15 cellular contexts compared by ENCODE assay signal in the genomic region with DNA sequence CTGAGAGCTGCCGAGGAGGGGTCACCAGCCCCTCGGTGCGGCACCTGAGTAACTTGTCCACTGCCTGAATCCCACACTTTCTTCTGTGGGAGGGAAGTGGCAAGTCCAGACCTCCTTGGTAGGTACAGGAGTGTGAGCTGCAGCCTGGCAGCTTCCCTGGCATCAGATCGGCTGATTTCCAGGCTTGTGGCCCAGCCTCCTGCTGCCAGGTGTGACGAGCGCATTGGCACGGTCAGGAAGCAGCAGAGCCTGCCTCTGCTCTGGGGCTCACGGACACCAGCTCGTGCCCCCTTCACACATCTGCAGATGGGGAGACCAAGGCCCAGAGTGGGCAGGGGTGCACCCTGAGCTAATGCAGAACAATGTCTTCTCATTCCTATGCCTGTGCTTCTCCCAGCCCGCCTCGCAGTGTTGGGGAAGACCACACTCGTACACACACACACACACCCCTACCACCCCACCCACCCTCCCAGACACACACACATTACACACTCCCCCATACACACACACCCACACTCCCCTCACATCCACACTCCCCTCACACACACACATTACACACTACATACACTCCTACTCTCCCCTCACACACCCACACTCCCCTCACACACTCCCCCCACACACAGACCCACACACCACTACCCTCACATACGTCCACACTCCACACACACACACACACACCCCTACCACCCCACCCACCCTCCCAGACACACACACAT. TPM values are rescaled to one million over a fixed set of nuclear protein-coding genes. Genes with fewer than 3 reads are reported as not detected.
DNase-seq lines count a peak whose midpoint lies in the region; ATAC-seq and TF ChIP-seq lines count a peak whose summit lies in the region.
"Had no signal": no experiment of that assay in that cellular context is flagged by ENCODE, and none has a peak within 500 bp of the region (broad histone marks: within the 10 kb centered on the region; RNA-seq: fewer than 3 reads in every experiment).

No MANE protein-coding gene starts in this region.

- peaks cover 56% of the 10 kb centered on the region for H3K4me1 Mint-ChIP-seq in CD8-positive, alpha-beta T cell (ENCODE audit: low read depth)

- H3K9me3 Mint-ChIP-seq in CD8-positive, alpha-beta T cell = no peaks in the 10 kb centered on the region
- H3K9me3 Mint-ChIP-seq: HFFc6 had no signal

- POLR2A ChIA-PET in CD8-positive, alpha-beta T cell (lab: Charles Lee) = interaction anchor here (0.6 to 1.7 kb wide), 5 partner anchors 7 to 1005 kb away, joined by 3 to 8 read pairs (median 4); partner anchors contain the start of gene MAN1C1
- POLR2A ChIA-PET in HEK293 (lab: Yijun Ruan, JAX) = no interaction called here

- H3K36me3 Mint-ChIP-seq in CD8-positive, alpha-beta T cell = peaks cover 56% of the 10 kb centered on the region

- peak overlapping the region; percentile 93 for H3K23ac ChIP-seq in neuronal stem cell (ENCODE audit: low read depth, low read length, poor library complexity)

- WGBS in neuronal stem cell (ENCODE audit: extremely low coverage in 2 of 2, insufficient read length in 2 of 2, insufficient replicate concordance in 1 of 2), 2 donors = 100% methylated on average over 1 of the region's 13 CpGs

- no peak overlapping the region for H3K4me3 ChIP-seq in CD8-positive, alpha-beta T cell (ENCODE audit: low read depth, low read length)
- H3K4me3 ChIP-seq in HEK293 (ENCODE audit: low read depth, low read length) (no peak overlapping the region), neuronal stem cell (ENCODE audit: low read length in 2 of 2) (no peak overlapping the region)

- H4K91ac ChIP-seq in neuronal stem cell (ENCODE audit: low read depth, low read length, poor library complexity) = no peak overlapping the region

- no peak overlapping the region for H2BK120ac ChIP-seq in neuronal stem cell (ENCODE audit: low read depth, low read length)

- no peak for DNase-seq in CD8-positive, alpha-beta T cell
- DNase-seq in neuronal stem cell (ENCODE audit: low spot score) (no peak), H4 (ENCODE audit: low spot score) (no peak), globus pallidus (ENCODE audit: low spot score) (no peak)
- DNase-seq: activated CD8-positive, alpha-beta memory T cell treated with anti-CD3 and anti-CD28 coated beads, Interleukin-2, amount 50 U/mL, for 4 hours; activated naive CD4-positive, alpha-beta T cell; HFFc6; Kasumi-1; NCI-H2107; stimulated activated CD8-positive, alpha-beta memory T cell treated with anti-CD3 and anti-CD28 coated beads, Interleukin-4, amount 100 ng/mL, for 48 hours; trophoblast cell had no signal

- H3K4me2 ChIP-seq in neuronal stem cell (ENCODE audit: insufficient read depth, low read length, poor library complexity, severe bottlenecking) = no peak overlapping the region

- peak overlapping the region; percentile 84 for H2BK12ac ChIP-seq in neuronal stem cell (ENCODE audit: low read length)

- no peak for TF ChIP-seq CTCF in CD8-positive, alpha-beta T cell (IDR thresholded peaks at IDR 0.05)
- no peak for TF ChIP-seq CTCF in HEK293 (tag by site-specific recombination; IDR thresholded peaks at IDR 0.05)

- peaks cover 9% of the 10 kb centered on the region for H3K36me3 ChIP-seq in CD8-positive, alpha-beta T cell (ENCODE audit: insufficient read depth, low read length)
- H3K36me3 ChIP-seq in HEK293 (ENCODE audit: control insufficient read depth in 2 of 2, insufficient read depth in 1 of 2, low read length in 2 of 2) (no peaks in the 10 kb centered on the region), neuronal stem cell (replicated peaks in 1 of 2; ENCODE audit: control insufficient read depth in 2 of 2, insufficient read depth in 2 of 2, low read length in 2 of 2) (peaks cover 2% of the 10 kb centered on the region in 2 donors)

- H3K4ac ChIP-seq in neuronal stem cell (ENCODE audit: low read length) = peak overlapping the region; percentile 95

- peak overlapping the region; percentile 89 for H2BK15ac ChIP-seq in neuronal stem cell (ENCODE audit: low read length)

- peak overlapping the region; percentile 60 for H3K9ac ChIP-seq in neuronal stem cell (ENCODE audit: low read depth, low read length, poor library complexity)

- H2BK5ac ChIP-seq in neuronal stem cell (ENCODE audit: low read length) = no peak overlapping the region

- no peaks in the 10 kb centered on the region for H3K27me3 ChIP-seq in CD8-positive, alpha-beta T cell (ENCODE audit: insufficient read depth, low read length)
- H3K27me3 ChIP-seq in neuronal stem cell (ENCODE audit: control insufficient read depth in 3 of 3, insufficient read depth in 3 of 3, low read depth in 1 of 3, low read length in 3 of 3) = peaks cover 0 to 1% (median 0%) of the 10 kb centered on the region in 3 experiments

- no peak for ATAC-seq in CD8-positive, alpha-beta T cell
- ATAC-seq in HG03432 (IDR thresholded peaks at IDR 0.05; ENCODE audit: unreplicated experiment) = no peak
- no peak for ATAC-seq in HG02642 (IDR thresholded peaks at IDR 0.05; ENCODE audit: poor library complexity, unreplicated experiment)

- H2AK5ac ChIP-seq in neuronal stem cell (ENCODE audit: low read depth, low read length) = peak overlapping the region; percentile 96

- intact Hi-C loops in CD8-positive, alpha-beta T cell (cut with DNase I, micrococcal nuclease) = loop anchor here in 1 of 2 experiments (1.0 kb wide), 1 partner anchor 8 kb away; no protein-coding TSS in a partner anchor

- no peak overlapping the region for H4K8ac ChIP-seq in neuronal stem cell (ENCODE audit: low read depth, low read length)

- H3K9me3 ChIP-seq in CD8-positive, alpha-beta T cell (ENCODE audit: low read length) = no peaks in the 10 kb centered on the region
- H3K9me3 ChIP-seq in HEK293 (ENCODE audit: control insufficient read depth, insufficient read depth, low read depth, low read length) (no peaks in the 10 kb centered on the region), neuronal stem cell (replicated peaks in 1 of 2; ENCODE audit: control insufficient read depth in 2 of 2, insufficient read depth in 1 of 2, low read depth in 1 of 2, low read length in 2 of 2) (peaks cover 0 to 4% of the 10 kb centered on the region in 2 donors)

- H3K27ac Mint-ChIP-seq in CD8-positive, alpha-beta T cell = peak overlapping the region; percentile 92
- H3K27ac Mint-ChIP-seq: HFFc6 had no signal

- H2AFZ ChIP-seq in neuronal stem cell (ENCODE audit: low read length) = no peak overlapping the region

- H3K79me1 ChIP-seq in neuronal stem cell (ENCODE audit: low read depth, low read length) = no peaks in the 10 kb centered on the region

- H3K4me1 ChIP-seq in CD8-positive, alpha-beta T cell (ENCODE audit: insufficient read depth, low read length) = peaks cover 58% of the 10 kb centered on the region
- peaks cover 26% of the 10 kb centered on the region for H3K4me1 ChIP-seq in HEK293 (ENCODE audit: control insufficient read depth, insufficient read depth, low read length)
- peaks cover 23 to 38% of the 10 kb centered on the region in 2 donors for H3K4me1 ChIP-seq in neuronal stem cell (ENCODE audit: control insufficient read depth in 2 of 2, insufficient read depth in 1 of 2, low read depth in 1 of 2, low read length in 2 of 2)

- peak overlapping the region; percentile 49 for H3K27ac ChIP-seq in CD8-positive, alpha-beta T cell (ENCODE audit: low read depth, low read length)
- peak overlapping the region; percentile 53; the same call in 1 of the 2 replicates for H3K27ac ChIP-seq in HEK293 (ENCODE audit: extremely low read depth, low read depth, low read length)
- H3K27ac ChIP-seq in angular gyrus (ENCODE audit: low read depth, low read length) = peak overlapping the region; percentile 26
- H3K27ac ChIP-seq in neuronal stem cell (replicated peaks; ENCODE audit: low read length) = no peak overlapping the region

- no peaks in the 10 kb centered on the region for H3K27me3 Mint-ChIP-seq in CD8-positive, alpha-beta T cell (ENCODE audit: low read depth)

- no peak overlapping the region for H3K4me3 Mint-ChIP-seq in CD8-positive, alpha-beta T cell
- H3K4me3 Mint-ChIP-seq: HFFc6 had no signal

- CTCF ChIA-PET in CD8-positive, alpha-beta T cell (lab: Charles Lee) = interaction anchor here (1.6 kb wide), 1 partner anchor 9 kb away, joined by 5 read pairs; no protein-coding TSS in a partner anchor
- CTCF ChIA-PET in HEK293 (lab: Yijun Ruan, JAX) = interaction anchor here (1.1 kb wide), 1 partner anchor 11 kb away, joined by 3 read pairs; no protein-coding TSS in a partner anchor

- peak overlapping the region; percentile 76 for H3K18ac ChIP-seq in neuronal stem cell (ENCODE audit: low read length)

- no peak overlapping the region for H3K14ac ChIP-seq in neuronal stem cell (ENCODE audit: low read length)

TF ChIP-seq in HEK293, 187 proteins besides CTCF, POLR2A, EP300 and RAD21:
- TF ChIP-seq ZFHX2 (tag by site-specific recombination; conservative IDR thresholded peaks at IDR 0.05) (peak; percentile 93), ZNF23 (tag by site-specific recombination; IDR thresholded peaks at IDR 0.05; ENCODE audit: borderline replicate concordance) (no peak), ZNF114 (tag by site-specific recombination; IDR thresholded peaks at IDR 0.05) (no peak), EGR2 (tag by site-specific recombination; IDR thresholded peaks at IDR 0.05; ENCODE audit: low read depth) (peak; percentile 86; the same call in 1 of the 2 replicates)
- TF ChIP-seq, protein P1, sequence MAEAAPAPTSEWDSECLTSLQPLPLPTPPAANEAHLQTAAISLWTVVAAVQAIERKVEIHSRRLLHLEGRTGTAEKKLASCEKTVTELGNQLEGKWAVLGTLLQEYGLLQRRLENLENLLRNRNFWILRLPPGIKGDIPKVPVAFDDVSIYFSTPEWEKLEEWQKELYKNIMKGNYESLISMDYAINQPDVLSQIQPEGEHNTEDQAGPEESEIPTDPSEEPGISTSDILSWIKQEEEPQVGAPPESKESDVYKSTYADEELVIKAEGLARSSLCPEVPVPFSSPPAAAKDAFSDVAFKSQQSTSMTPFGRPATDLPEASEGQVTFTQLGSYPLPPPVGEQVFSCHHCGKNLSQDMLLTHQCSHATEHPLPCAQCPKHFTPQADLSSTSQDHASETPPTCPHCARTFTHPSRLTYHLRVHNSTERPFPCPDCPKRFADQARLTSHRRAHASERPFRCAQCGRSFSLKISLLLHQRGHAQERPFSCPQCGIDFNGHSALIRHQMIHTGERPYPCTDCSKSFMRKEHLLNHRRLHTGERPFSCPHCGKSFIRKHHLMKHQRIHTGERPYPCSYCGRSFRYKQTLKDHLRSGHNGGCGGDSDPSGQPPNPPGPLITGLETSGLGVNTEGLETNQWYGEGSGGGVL (tag by site-specific recombination; IDR thresholded peaks at IDR 0.05) = peak; percentile 45; the same call in 1 of the 2 replicates
TF ChIP-seq in HEK293: peak in this region for 3.

RNA-seq across cellular contexts. Expression of gene SELENON, which starts 33.1 kb away (rescaled TPM):
- total RNA-seq in CD8-positive, alpha-beta T cell = 10 to 100 TPM; 18.9 to 20.2 TPM
- 92.8 TPM for polyA plus RNA-seq in neuronal stem cell (2013, experiment 1 of 2)
- 91.3 TPM for polyA plus RNA-seq in neuronal stem cell (2013, experiment 2 of 2)
- total RNA-seq in H4 (2014; rRNA removed; shearing (Covaris generic)) = 27.7 and 32.1 TPM in 2 replicates

RNA-seq across cellular contexts. Expression of gene MTFR1L, which starts 52.9 kb away (rescaled TPM):
- 10 to 100 TPM; 22.9 to 25.7 TPM for total RNA-seq in CD8-positive, alpha-beta T cell
- polyA plus RNA-seq in neuronal stem cell (2013, experiment 1 of 2) = 32.0 TPM
- polyA plus RNA-seq in neuronal stem cell (2013, experiment 2 of 2) = 30.2 TPM
- 24.4 and 31.7 TPM in 2 replicates for total RNA-seq in H4 (2014; rRNA removed; shearing (Covaris generic))
